Comparison of ENCODE assay signal across 8 cellular contexts in the genomic region with DNA sequence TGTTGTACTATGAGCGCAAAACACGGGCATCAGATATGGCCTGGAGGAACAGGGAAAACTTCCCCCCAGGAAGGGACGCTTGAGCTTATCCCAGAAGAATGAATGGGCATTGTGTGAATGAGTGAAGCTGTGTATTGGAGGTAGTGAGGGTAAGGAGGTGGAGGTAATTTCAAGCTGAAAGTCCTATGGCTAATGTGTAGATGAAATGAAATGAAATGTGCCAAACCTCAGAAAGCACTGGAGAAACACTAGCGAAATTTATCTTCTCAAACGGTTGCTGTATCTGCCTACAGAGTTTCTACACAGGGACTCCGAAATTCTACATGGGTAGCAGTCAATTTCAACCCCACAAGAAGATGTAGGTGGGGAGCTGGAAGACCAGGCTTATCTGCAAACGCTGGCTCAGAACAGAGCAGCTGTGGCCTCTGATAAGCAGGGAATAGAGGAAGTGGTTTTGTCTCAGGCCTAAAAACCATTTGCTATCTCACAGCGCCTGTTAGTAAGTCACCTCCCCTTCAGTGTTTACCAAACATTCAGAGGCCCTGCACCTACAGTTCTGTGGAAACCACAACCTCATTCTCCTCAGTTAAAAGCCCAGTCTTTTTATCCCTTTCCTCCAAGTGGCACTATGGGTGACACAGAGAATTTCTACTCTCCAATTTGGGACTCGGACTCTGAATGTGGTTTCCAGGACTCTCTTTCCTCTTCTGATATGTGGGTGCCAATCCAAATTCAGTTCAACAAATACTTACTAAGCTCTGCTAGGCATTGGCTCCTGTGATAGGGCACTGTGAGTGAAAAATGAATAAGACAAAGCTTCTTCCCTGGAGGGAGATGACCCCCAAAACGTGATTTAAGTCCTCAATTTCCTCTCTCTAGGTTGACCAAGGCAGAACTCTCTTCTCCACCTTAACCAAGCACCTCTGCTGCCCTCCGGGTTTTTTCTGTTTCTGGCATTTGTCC.
DNase-seq lines count a peak whose midpoint lies in the region; ATAC-seq and TF ChIP-seq lines count a peak whose summit lies in the region.

No MANE protein-coding gene starts in this region.

- DNase-seq in NCI-H226 (peak; percentile 81), pons (ENCODE audit: low spot score) (peak; percentile 38), dedifferentiated amniotic fluid mesenchymal stem cell (ENCODE audit: extremely low spot score) (no peak), coronary artery (ENCODE audit: low spot score) (no peak), SHP77 treated with DMSO at 0.1 percent for 48 hours (lab: John Stamatoyannopoulos, UW) (no peak)

- ATAC-seq in GM18858 (IDR thresholded peaks at IDR 0.05; ENCODE audit: unreplicated experiment) (peak; percentile 84), HG02763 (IDR thresholded peaks at IDR 0.05; ENCODE audit: unreplicated experiment) (peak; percentile 82)

- no peaks in the 10 kb centered on the region for H3K27me3 Mint-ChIP-seq in activated naive CD4-positive, alpha-beta T cell treated with anti-CD3 and anti-CD28 coated beads, Interleukin-2, amount 50 U/mL, for 24 hours

- peak overlapping the region; percentile 72 for H3K4me3 Mint-ChIP-seq in activated naive CD4-positive, alpha-beta T cell treated with anti-CD3 and anti-CD28 coated beads, Interleukin-2, amount 50 U/mL, for 24 hours

- TF ChIP-seq CTCF in coronary artery (IDR thresholded peaks at IDR 0.05) = no peak

- H3K4me3 ChIP-seq in coronary artery = no peak overlapping the region

- peaks cover 11% of the 10 kb centered on the region for H3K36me3 Mint-ChIP-seq in activated naive CD4-positive, alpha-beta T cell treated with anti-CD3 and anti-CD28 coated beads, Interleukin-2, amount 50 U/mL, for 24 hours

- H3K27ac Mint-ChIP-seq in activated naive CD4-positive, alpha-beta T cell treated with anti-CD3 and anti-CD28 coated beads, Interleukin-2, amount 50 U/mL, for 24 hours = peak overlapping the region; percentile 98

- peaks cover 61% of the 10 kb centered on the region for H3K4me1 Mint-ChIP-seq in activated naive CD4-positive, alpha-beta T cell treated with anti-CD3 and anti-CD28 coated beads, Interleukin-2, amount 50 U/mL, for 24 hours

- H3K27ac ChIP-seq in coronary artery = no peak overlapping the region

- no peaks in the 10 kb centered on the region for H3K9me3 Mint-ChIP-seq in activated naive CD4-positive, alpha-beta T cell treated with anti-CD3 and anti-CD28 coated beads, Interleukin-2, amount 50 U/mL, for 24 hours

Comparison
In these comparisons a context has a peak if more than half of its experiments do, and no peak if none do; other contexts are left out.
1. DNase-seq: peak in NCI-H226 (single experiment) and pons (single experiment); none in dedifferentiated amniotic fluid mesenchymal stem cell (single experiment), coronary artery (single experiment) and SHP77 treated with DMSO at 0.1 percent for 48 hours (single experiment).